In the genomic region with DNA sequence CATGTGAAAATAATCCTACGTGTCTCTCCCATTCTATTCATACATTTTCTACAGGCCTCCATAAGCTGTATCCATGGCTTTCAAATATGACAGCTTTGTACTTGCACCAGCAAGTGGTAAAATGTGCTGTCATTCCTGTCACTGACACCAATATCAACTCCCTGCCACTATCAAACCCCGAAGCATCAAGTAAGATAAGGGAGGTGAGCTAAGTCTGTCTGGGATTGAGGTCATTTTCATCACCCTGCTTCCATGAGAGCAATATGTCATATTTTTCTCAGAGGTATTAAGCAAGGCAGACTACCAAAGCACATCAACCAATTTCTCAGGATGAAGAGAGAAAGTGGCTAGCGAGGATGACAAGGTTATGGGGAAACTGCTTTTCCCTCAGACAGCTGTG, we compare ENCODE assay signal across 24 cellular contexts. TPM values are rescaled to one million over a fixed set of nuclear protein-coding genes. Genes with fewer than 3 reads are reported as not detected.
DNase-seq lines count a peak whose midpoint lies in the region; ATAC-seq and TF ChIP-seq lines count a peak whose summit lies in the region.
"Had no signal": no experiment of that assay in that cellular context is flagged by ENCODE, and none has a peak within 500 bp of the region (broad histone marks: within the 10 kb centered on the region; RNA-seq: fewer than 3 reads in every experiment).

No MANE protein-coding gene starts in this region.

- H3K9me3 ChIP-seq in left ventricle myocardium inferior (replicated peaks), result no peaks in the 10 kb centered on the region
- no peaks in the 10 kb centered on the region for H3K9me3 ChIP-seq in neural cell (ENCODE audit: low read length)
- H3K9me3 ChIP-seq in upper lobe of left lung, result no peaks in the 10 kb centered on the region

- H3K27me3 ChIP-seq in left ventricle myocardium inferior (ENCODE audit: low read depth), result no peaks in the 10 kb centered on the region
- H3K27me3 ChIP-seq in neural cell (ENCODE audit: insufficient read depth, low read depth, low read length), result no peaks in the 10 kb centered on the region
- H3K27me3 ChIP-seq in upper lobe of left lung, result no peaks in the 10 kb centered on the region

- TF ChIP-seq EP300 in neural cell (conservative IDR thresholded peaks at IDR 0.05; ENCODE audit: poor library complexity, severe bottlenecking) (peak; percentile 98), upper lobe of left lung (IDR thresholded peaks at IDR 0.05) (no peak)

- no peak for DNase-seq in Right ventricle myocardium inferior (ENCODE audit: missing footprints)
- no peak for DNase-seq in cardiac septum (ENCODE audit: low spot score)
- DNase-seq in fibroblast of mammary gland (ENCODE audit: low read depth), result peak; percentile 9
- no peak for DNase-seq in left ventricle myocardium inferior
- no peak for DNase-seq in posterior vena cava (ENCODE audit: low spot score)
- no peak for DNase-seq in upper lobe of left lung
- no peak for DNase-seq in NCI-H1436 (lab: John Stamatoyannopoulos, UW)
- DNase-seq: 8988T, ACHN, Calu3, KG1, MM.1S, NCI-H1048, NCI-H1417, NCI-H1694 treated with DMSO at 0.1 percent for 48 hours, NCI-H2081, NCI-H2227 treated with DMSO at 0.1 percent for 48 hours, NCI-H526 treated with DMSO at 0.1 percent for 48 hours had no signal

- peak overlapping the region; percentile 25 for H3K9ac ChIP-seq in neural cell (ENCODE audit: low read length)

- ATAC-seq in Right ventricle myocardium inferior, result peak; percentile 94
- ATAC-seq in upper lobe of left lung (ENCODE audit: low FRiP score in 2 of 2), result no peak
- ATAC-seq: HCT116, Panc1 had no signal

- H3K27ac ChIP-seq in left ventricle myocardium inferior (replicated peaks), result peak overlapping the region; percentile 84
- H3K27ac ChIP-seq in neural cell (ENCODE audit: low read length), result peak overlapping the region; percentile 69
- no peak overlapping the region for H3K27ac ChIP-seq in upper lobe of left lung
- H3K27ac ChIP-seq: RWPE1 had no signal

- H3K9me2 ChIP-seq in neural cell (ENCODE audit: insufficient read depth, low read length), result peaks cover 7% of the 10 kb centered on the region

- TF ChIP-seq POLR2A in upper lobe of left lung (IDR thresholded peaks at IDR 0.05), result no peak

- 89 to 94% methylated on average over 3 of the region's 3 CpGs for WGBS in upper lobe of left lung, 2 donors

- no peaks in the 10 kb centered on the region for H3K79me2 ChIP-seq in neural cell (replicated peaks; ENCODE audit: insufficient read depth, low read length)

- no peak for TF ChIP-seq CTCF in fibroblast of mammary gland (conservative IDR thresholded peaks at IDR 0.05; ENCODE audit: control insufficient read depth, insufficient read depth, low read depth, low read length)
- TF ChIP-seq CTCF in left ventricle myocardium inferior (IDR thresholded peaks at IDR 0.05; ENCODE audit: borderline replicate concordance), result no peak
- TF ChIP-seq CTCF in neural cell (IDR thresholded peaks at IDR 0.05; ENCODE audit: poor library complexity, severe bottlenecking), result no peak
- TF ChIP-seq CTCF in upper lobe of left lung (IDR thresholded peaks at IDR 0.05), result no peak

- peak overlapping the region; percentile 33 for H3K4me2 ChIP-seq in neural cell (ENCODE audit: low read length)

- no peak overlapping the region for H3K4me3 ChIP-seq in fibroblast of mammary gland (ENCODE audit: control insufficient read depth, low read depth, low read length)
- peak overlapping the region; percentile 61 for H3K4me3 ChIP-seq in left ventricle myocardium inferior
- H3K4me3 ChIP-seq in neural cell (ENCODE audit: low read length), result peak overlapping the region; percentile 24
- no peak overlapping the region for H3K4me3 ChIP-seq in upper lobe of left lung

- H3F3A ChIP-seq in neural cell (ENCODE audit: insufficient read depth, low read length, poor library complexity, severe bottlenecking), result no peaks in the 10 kb centered on the region

- H4K20me1 ChIP-seq in neural cell (ENCODE audit: insufficient read depth), result no peaks in the 10 kb centered on the region

- intact Hi-C loops in Right ventricle myocardium inferior (cut with DNase I), result loop anchor here (2.0 to 5.0 kb wide), 2 partner anchors 81 to 100 kb away; a partner anchor contains a TSS
- intact Hi-C loops in cardiac septum (cut with DNase I), result loop anchor here (5.0 kb wide), 2 partner anchors 259 to 274 kb away; no protein-coding TSS in a partner anchor
- intact Hi-C loops in left ventricle myocardium inferior (cut with micrococcal nuclease), result no loop called here
- intact Hi-C loops in posterior vena cava (cut with DNase I), result no loop called here

- H3K36me3 ChIP-seq in left ventricle myocardium inferior, result no peaks in the 10 kb centered on the region
- H3K36me3 ChIP-seq in neural cell (ENCODE audit: insufficient read depth, low read length), result no peaks in the 10 kb centered on the region
- no peaks in the 10 kb centered on the region for H3K36me3 ChIP-seq in upper lobe of left lung

- no peak overlapping the region for H2AFZ ChIP-seq in neural cell (ENCODE audit: low read depth, low read length)

- H3K4me1 ChIP-seq in left ventricle myocardium inferior (peaks cover 19% of the 10 kb centered on the region), upper lobe of left lung (no peaks in the 10 kb centered on the region)

- no peak for TF ChIP-seq RAD21 in neural cell (conservative IDR thresholded peaks at IDR 0.05)

TF ChIP-seq in neural cell, 6 proteins besides CTCF, POLR2A, EP300 and RAD21:
- TF ChIP-seq POLR2AphosphoS5 (IDR thresholded peaks at IDR 0.05) (peak; percentile 89), SMC3 (conservative IDR thresholded peaks at IDR 0.05; ENCODE audit: poor library complexity) (no peak), EZH2 (IDR thresholded peaks at IDR 0.05; ENCODE audit: borderline replicate concordance, insufficient read depth, low read length, poor library complexity, severe bottlenecking) (no peak), MXI1 (conservative IDR thresholded peaks at IDR 0.05; ENCODE audit: poor library complexity, severe bottlenecking) (peak; percentile 20)

RNA-seq across cellular contexts. Expression of a gene that starts 11.1 kb away (rescaled TPM):
- 48.7 TPM for total RNA-seq in Right ventricle myocardium inferior
- total RNA-seq in cardiac septum, result 25.4 TPM
- total RNA-seq in left ventricle myocardium inferior, result 23.0 TPM
- 44.3 and 64.1 TPM in 2 replicates for polyA plus RNA-seq in neural cell
- polyA minus RNA-seq in neural cell, result 76.4 and 78.5 TPM in 2 replicates
- not detected for total RNA-seq in posterior vena cava
- total RNA-seq in upper lobe of left lung, result not detected
- total RNA-seq: Calu3, H4 had no signal
- polyA plus RNA-seq: BJ had no signal

Comparison
In these comparisons a context has a peak if more than half of its experiments do, and no peak if none do; other contexts are left out.
1. intact Hi-C loops: an anchor here in Right ventricle myocardium inferior (2.0 to 5.0 kb wide) and cardiac septum (5.0 kb wide); none called in left ventricle myocardium inferior and posterior vena cava.
2. H3K4me3 ChIP-seq: peak in left ventricle myocardium inferior (single experiment) and neural cell (single experiment); none in fibroblast of mammary gland (single experiment) and upper lobe of left lung (0 of 4).
3. H3K27ac ChIP-seq: peak in left ventricle myocardium inferior (single experiment) and neural cell (single experiment); none in upper lobe of left lung (0 of 4).
4. RNA of a gene that starts 11.1 kb away (total RNA-seq): 48.7 TPM in Right ventricle myocardium inferior (single experiment), 25.4 TPM in cardiac septum (single experiment) and 23.0 TPM in left ventricle myocardium inferior (single experiment); not detected in posterior vena cava and not detected in upper lobe of left lung; every median in the first group is over 10 times any median in the second.